ENCODE assay signal across 8 cellular contexts in genomic region chr13:52193572-52194183, GRCh38. TPM values are rescaled to one million over a fixed set of nuclear protein-coding genes. Genes with fewer than 3 reads are reported as not detected.
DNase-seq lines count a peak whose midpoint lies in the region; ATAC-seq, FAIRE-seq and TF ChIP-seq lines count a peak whose summit lies in the region.
"Not testable (repeated sequence)": the region's sequence is repeated elsewhere in the genome, so short reads cannot be mapped to it uniquely, and the experiment has no call there.

No MANE protein-coding gene starts in this region.

- H3K36me3 Mint-ChIP-seq in activated naive CD4-positive, alpha-beta T cell treated with anti-CD3 and anti-CD28 coated beads, Interleukin-2, amount 50 U/mL, for 72 hours, result peaks cover 5 to 11% of the 10 kb centered on the region in 2 donors

- not testable (repeated sequence) for H3K27me3 ChIP-seq in PC-9 (ENCODE audit: insufficient read depth, low read depth); endothelial cell of umbilical vein (ENCODE audit: control insufficient read depth in 2 of 2, insufficient read depth in 2 of 2, low read length in 2 of 2); layer of hippocampus (ENCODE audit: control insufficient read depth, insufficient read depth, low read length); prostate gland (replicated peaks; ENCODE audit: insufficient read depth)

- CTCF ChIA-PET in A549 (lab: Yijun Ruan, JAX) (interaction anchor here (1.8 kb wide), 1 partner anchor 379 kb away, joined by 7 read pairs; no protein-coding TSS in a partner anchor), PC-9 (lab: Charles Lee) (interaction anchor here (0.6 to 0.8 kb wide), 2 partner anchors 66 to 256 kb away, joined by 4 read pairs; no protein-coding TSS in a partner anchor), endothelial cell of umbilical vein (lab: Charles Lee) (interaction anchor here (1.0 to 2.6 kb wide), 5 partner anchors 34 to 257 kb away, joined by 3 to 15 read pairs (median 5); partner anchors contain the start of genes NEK3, NEK5 and VPS36)

- not testable (repeated sequence) for H3K4me1 ChIP-seq in A549; endothelial cell of umbilical vein (ENCODE audit: control insufficient read depth, extremely low read depth, insufficient read depth, low read length); prostate gland (replicated peaks)
- peaks cover 13% of the 10 kb centered on the region for H3K4me1 ChIP-seq in PC-9 (replicated peaks; ENCODE audit: insufficient read depth)

- H3K27ac ChIP-seq in A549 (peak overlapping the region; percentile 83 to 91), PC-9 (peak overlapping the region; percentile 35), layer of hippocampus (ENCODE audit: low read depth, low read length) (peak overlapping the region; percentile 83), prostate gland (peak overlapping the region; percentile 82 to 88)
- not testable (repeated sequence) for H3K27ac ChIP-seq in endothelial cell of umbilical vein (ENCODE audit: insufficient read depth, low read depth, low read length)

- not testable (repeated sequence) for TF ChIP-seq CTCF in A549 (IDR thresholded peaks at IDR 0.05); GM13976 (IDR thresholded peaks at IDR 0.05; ENCODE audit: borderline replicate concordance, control extremely low read depth, extremely low read depth, insufficient read depth, missing control alignments); PC-9 (conservative IDR thresholded peaks at IDR 0.05); endothelial cell of umbilical vein (IDR thresholded peaks at IDR 0.05; ENCODE audit: extremely low read depth in 1 of 2, insufficient read depth in 1 of 2, low read depth in 1 of 2, low read length in 2 of 2); prostate gland (IDR thresholded peaks at IDR 0.05)

- not testable (repeated sequence) for H3K9me3 ChIP-seq in A549; PC-9 (ENCODE audit: insufficient read depth, low read depth); endothelial cell of umbilical vein (replicated peaks; ENCODE audit: control insufficient read depth, insufficient read depth, low read length); prostate gland

- in situ Hi-C loops in GM13976 (cut with MboI; ENCODE audit: low sequenced_read_pairs, unreplicated experiment), result not testable (repeated sequence)

- 2% methylated on average over 13 of the region's 14 CpGs for WGBS in A549 (ENCODE audit: missing lambda C conversion rate)
- WGBS in prostate gland, result under 1% methylated on average over 14 of the region's 14 CpGs

- POLR2A ChIA-PET in A549 (lab: Yijun Ruan, JAX) (interaction anchor here (1.0 kb wide), 1 partner anchor 66 kb away, joined by 5 read pairs; no protein-coding TSS in a partner anchor), PC-9 (lab: Charles Lee; ENCODE audit: unreplicated experiment) (interaction anchor here (1.0 kb wide), 1 partner anchor 459 kb away, joined by 3 read pairs; the partner anchor contains the start of gene SUGT1)
- POLR2A ChIA-PET in endothelial cell of umbilical vein (lab: Charles Lee), result not testable (repeated sequence)

- H3K27ac Mint-ChIP-seq in activated naive CD4-positive, alpha-beta T cell treated with anti-CD3 and anti-CD28 coated beads, Interleukin-2, amount 50 U/mL, for 72 hours, result peak overlapping the region; percentile 93 to 97

- H3K9me2 ChIP-seq in PC-9 (ENCODE audit: insufficient read depth), result not testable (repeated sequence)

- peaks cover 18% of the 10 kb centered on the region for H3K79me2 ChIP-seq in PC-9 (ENCODE audit: low read depth)
- not testable (repeated sequence) for H3K79me2 ChIP-seq in endothelial cell of umbilical vein (ENCODE audit: control insufficient read depth, insufficient read depth, low read length)

- dilution Hi-C loops in endothelial cell of umbilical vein (cut with MboI; ENCODE audit: extremely low pct_ligation_motif_present, low sequenced_read_pairs), result not testable (repeated sequence)

- ATAC-seq in A549 (peak; percentile 43 to 45; a peak in 4 of 6 replicates), HG03280 (IDR thresholded peaks at IDR 0.05; ENCODE audit: unreplicated experiment) (peak; percentile 1)
- peak in 1 of 2 donors; percentile 1 for ATAC-seq in activated naive CD4-positive, alpha-beta T cell treated with anti-CD3 and anti-CD28 coated beads, Interleukin-2, amount 50 U/mL, for 72 hours

- H3K4me3 ChIP-seq in A549 (peak overlapping the region; percentile 87), PC-9 (peak overlapping the region; percentile 92), endothelial cell of umbilical vein (replicated peaks in 1 of 3; ENCODE audit: insufficient read depth in 1 of 3, low read depth in 1 of 3, low read length in 3 of 3) (peak overlapping the region; percentile 37 to 88 (median 73)), prostate gland (peak overlapping the region; percentile 61 to 72)

- not testable (repeated sequence) for H3K36me3 ChIP-seq in PC-9 (ENCODE audit: low read depth); endothelial cell of umbilical vein (ENCODE audit: control insufficient read depth in 2 of 2, extremely low read depth in 1 of 2, insufficient read depth in 2 of 2, low read length in 2 of 2); prostate gland

- TF ChIP-seq RAD21 in A549 (conservative IDR thresholded peaks at IDR 0.05 in 1 of 2, IDR thresholded peaks at IDR 0.05 in 1 of 2), result not testable (repeated sequence)

- H3K9me3 Mint-ChIP-seq in activated naive CD4-positive, alpha-beta T cell treated with anti-CD3 and anti-CD28 coated beads, Interleukin-2, amount 50 U/mL, for 72 hours, result not testable (repeated sequence)

- TF ChIP-seq EP300 in A549 (IDR thresholded peaks at IDR 0.05), result not testable (repeated sequence)

- H3K4me2 ChIP-seq in A549 (peak overlapping the region; percentile 77), PC-9 (peak overlapping the region; percentile 89), endothelial cell of umbilical vein (ENCODE audit: insufficient read depth, low read length) (peak overlapping the region; percentile 63)

- BruUV-seq in PC-9 (replicated peaks; lab: Mats Ljungman, UMichigan) (TSS peak; percentile 68), endothelial cell of umbilical vein (replicated peaks; lab: Mats Ljungman, UMichigan) (TSS peak; percentile 75)

- FAIRE-seq in A549 (lab: Jason Lieb, UNC), result not testable (repeated sequence)
- FAIRE-seq in endothelial cell of umbilical vein (lab: Jason Lieb, UNC), result peak; percentile 84

- intact Hi-C loops in PC-9 (cut with micrococcal nuclease; ENCODE audit: unreplicated experiment) (loop anchor here (2.0 to 10.0 kb wide), 4 partner anchors 66 to 459 kb away; partner anchors contain the start of genes CKAP2, NEK5 and SUGT1), endothelial cell of umbilical vein (cut with micrococcal nuclease) (loop anchor here (1.0 to 2.0 kb wide), 5 partner anchors 31 to 257 kb away; partner anchors contain the start of genes NEK5 and VPS36), prostate gland (cut with DNase I) (loop anchor here (10.0 kb wide), 1 partner anchor 179 kb away; the partner anchor contains the start of genes ALG11 and ATP7B)

- not testable (repeated sequence) for H4K20me1 ChIP-seq in PC-9 (ENCODE audit: insufficient read depth); endothelial cell of umbilical vein (replicated peaks; ENCODE audit: control insufficient read depth, extremely low read depth, insufficient read depth, low read length)

- DNase-seq in A549 (ENCODE audit: low read depth in 1 of 2, low spot score in 1 of 2); PC-9; activated naive CD4-positive, alpha-beta T cell treated with anti-CD3 and anti-CD28 coated beads, Interleukin-2, amount 50 U/mL, for 72 hours (ENCODE audit: low spot score in 2 of 2); prostate gland (ENCODE audit: low spot score): not testable (repeated sequence)
- DNase-seq in GM13976 (ENCODE audit: low spot score) (peak; percentile 11), endothelial cell of umbilical vein (ENCODE audit: low read depth, low spot score) (peak; percentile 43)

- not testable (repeated sequence) for TF ChIP-seq POLR2A in A549 (IDR thresholded peaks at IDR 0.05; ENCODE audit: low read length); endothelial cell of umbilical vein (IDR thresholded peaks at IDR 0.05; ENCODE audit: low read depth, low read length); prostate gland (IDR thresholded peaks at IDR 0.05)

- peak overlapping the region; percentile 64 for H3K9ac ChIP-seq in endothelial cell of umbilical vein (replicated peaks; ENCODE audit: extremely low read depth, insufficient read depth, low read length)

- H2AFZ ChIP-seq in PC-9, result peak overlapping the region; percentile 100
- peak overlapping the region; percentile 62 for H2AFZ ChIP-seq in endothelial cell of umbilical vein (ENCODE audit: low read depth, low read length)

- H3K9me1 ChIP-seq in endothelial cell of umbilical vein (replicated peaks; ENCODE audit: control insufficient read depth, extremely low read depth, insufficient read depth, low read length), result not testable (repeated sequence)

- not testable (repeated sequence) for H3F3A ChIP-seq in PC-9 (ENCODE audit: insufficient read depth, low read depth)

RNA-seq across cellular contexts. Expression of gene NEK3, which starts 34.3 kb away (rescaled TPM):
- 16.9 and 19.3 TPM in 2 replicates for polyA plus RNA-seq in A549 (2011; rRNA removed)
- polyA plus RNA-seq in A549 (2012; cell fraction: cytosol; rRNA removed), result 4.3 and 5.9 TPM in 2 replicates
- polyA plus RNA-seq in A549 (2012; cell fraction: nucleus; rRNA removed), result 3.1 and 8.9 TPM in 2 replicates
- 6.5 to 9.3 TPM (median 6.6 TPM) in 3 replicates for polyA plus RNA-seq in A549 (2017; fragmentation: RNase III; extraction: RNeasy Plus Mini Kit Qiagen cat#74134 plus additional on column Dnase treatment)
- 5.3 and 6.8 TPM in 2 replicates for polyA minus RNA-seq in A549 (2011; rRNA and poly(A)+ RNA removed)
- total RNA-seq in PC-9 (2021), result 1.6 and 3.7 TPM in 2 replicates
- total RNA-seq in activated naive CD4-positive, alpha-beta T cell treated with anti-CD3 and anti-CD28 coated beads, Interleukin-2, amount 50 U/mL, for 72 hours, result 1 to 10 TPM in 1 of 2 donors, under 1 TPM in 1; 0.18 to 6.2 TPM
- total RNA-seq in endothelial cell of umbilical vein, result 13.8 and 23.5 TPM in 2 replicates
- 8.3 and 10.3 TPM in 2 replicates for polyA plus RNA-seq in endothelial cell of umbilical vein
- 7.7 and 10.4 TPM in 2 replicates for polyA plus RNA-seq in endothelial cell of umbilical vein (2011; cell fraction: cytosol; rRNA removed)
- 39.0 and 44.9 TPM in 2 replicates for polyA plus RNA-seq in endothelial cell of umbilical vein (2011; cell fraction: nucleus; rRNA removed)
- 14.8 and 17.8 TPM in 2 replicates for polyA plus RNA-seq in endothelial cell of umbilical vein (2012)
- 5.5 and 9.4 TPM in 2 replicates for polyA minus RNA-seq in endothelial cell of umbilical vein
- polyA minus RNA-seq in endothelial cell of umbilical vein (2011; cell fraction: cytosol; rRNA and poly(A)+ RNA removed), result 3.7 TPM
- 7.9 and 9.1 TPM in 2 replicates for polyA minus RNA-seq in endothelial cell of umbilical vein (2011; cell fraction: nucleus; rRNA and poly(A)+ RNA removed)
- 10 to 100 TPM; 12.9 to 36.8 TPM for total RNA-seq in prostate gland
